Comparison of ENCODE assay signal across 1 cellular context in the genomic region with DNA sequence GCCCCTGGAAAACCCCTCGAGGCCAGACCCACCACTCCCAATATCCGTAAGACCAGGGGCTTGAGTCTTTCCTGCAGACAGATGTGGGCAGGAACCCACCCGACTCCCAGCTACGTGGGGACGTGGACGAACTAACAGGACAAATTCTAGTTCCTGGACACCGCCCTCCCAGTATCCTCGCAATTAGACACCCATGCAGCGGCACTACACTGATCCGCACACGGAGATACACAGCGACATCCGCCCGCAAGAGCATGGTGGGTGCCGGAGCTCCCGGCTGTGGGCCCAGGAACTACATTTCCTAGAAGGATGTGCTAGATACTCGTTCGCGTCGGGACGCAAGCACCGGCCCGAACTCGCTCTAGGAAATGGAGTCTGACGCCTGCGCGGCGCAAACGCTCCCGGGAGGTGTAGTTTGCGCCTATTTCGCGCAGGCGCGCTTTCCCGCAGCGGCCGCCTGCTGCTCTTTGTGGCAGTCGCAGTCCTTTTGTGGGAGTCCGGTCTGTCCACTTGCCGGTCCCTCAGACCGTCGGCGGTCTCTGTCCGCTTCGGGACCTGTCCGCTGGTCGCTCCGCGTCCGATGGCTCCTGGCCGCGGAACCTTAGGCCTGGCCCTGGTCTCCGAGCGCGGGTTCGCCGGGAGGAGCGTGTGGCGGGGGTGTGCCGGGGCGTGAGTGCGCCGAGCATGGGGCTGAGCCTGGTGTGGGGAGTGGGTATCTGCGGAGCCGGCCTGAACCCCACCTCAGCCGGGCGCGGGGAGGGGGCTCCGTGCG.
TF ChIP-seq lines count a peak whose summit lies in the region.

ZNF74 (plus strand) TSS at position 447 of the 772 bp plus-strand sequence. CDS start 478 bp downstream, outside the sequence.

TF ChIP-seq in K562, 482 proteins besides CTCF, POLR2A, EP300 and RAD21 (continued from another document and continues in another):
- TF ChIP-seq, protein P1, sequence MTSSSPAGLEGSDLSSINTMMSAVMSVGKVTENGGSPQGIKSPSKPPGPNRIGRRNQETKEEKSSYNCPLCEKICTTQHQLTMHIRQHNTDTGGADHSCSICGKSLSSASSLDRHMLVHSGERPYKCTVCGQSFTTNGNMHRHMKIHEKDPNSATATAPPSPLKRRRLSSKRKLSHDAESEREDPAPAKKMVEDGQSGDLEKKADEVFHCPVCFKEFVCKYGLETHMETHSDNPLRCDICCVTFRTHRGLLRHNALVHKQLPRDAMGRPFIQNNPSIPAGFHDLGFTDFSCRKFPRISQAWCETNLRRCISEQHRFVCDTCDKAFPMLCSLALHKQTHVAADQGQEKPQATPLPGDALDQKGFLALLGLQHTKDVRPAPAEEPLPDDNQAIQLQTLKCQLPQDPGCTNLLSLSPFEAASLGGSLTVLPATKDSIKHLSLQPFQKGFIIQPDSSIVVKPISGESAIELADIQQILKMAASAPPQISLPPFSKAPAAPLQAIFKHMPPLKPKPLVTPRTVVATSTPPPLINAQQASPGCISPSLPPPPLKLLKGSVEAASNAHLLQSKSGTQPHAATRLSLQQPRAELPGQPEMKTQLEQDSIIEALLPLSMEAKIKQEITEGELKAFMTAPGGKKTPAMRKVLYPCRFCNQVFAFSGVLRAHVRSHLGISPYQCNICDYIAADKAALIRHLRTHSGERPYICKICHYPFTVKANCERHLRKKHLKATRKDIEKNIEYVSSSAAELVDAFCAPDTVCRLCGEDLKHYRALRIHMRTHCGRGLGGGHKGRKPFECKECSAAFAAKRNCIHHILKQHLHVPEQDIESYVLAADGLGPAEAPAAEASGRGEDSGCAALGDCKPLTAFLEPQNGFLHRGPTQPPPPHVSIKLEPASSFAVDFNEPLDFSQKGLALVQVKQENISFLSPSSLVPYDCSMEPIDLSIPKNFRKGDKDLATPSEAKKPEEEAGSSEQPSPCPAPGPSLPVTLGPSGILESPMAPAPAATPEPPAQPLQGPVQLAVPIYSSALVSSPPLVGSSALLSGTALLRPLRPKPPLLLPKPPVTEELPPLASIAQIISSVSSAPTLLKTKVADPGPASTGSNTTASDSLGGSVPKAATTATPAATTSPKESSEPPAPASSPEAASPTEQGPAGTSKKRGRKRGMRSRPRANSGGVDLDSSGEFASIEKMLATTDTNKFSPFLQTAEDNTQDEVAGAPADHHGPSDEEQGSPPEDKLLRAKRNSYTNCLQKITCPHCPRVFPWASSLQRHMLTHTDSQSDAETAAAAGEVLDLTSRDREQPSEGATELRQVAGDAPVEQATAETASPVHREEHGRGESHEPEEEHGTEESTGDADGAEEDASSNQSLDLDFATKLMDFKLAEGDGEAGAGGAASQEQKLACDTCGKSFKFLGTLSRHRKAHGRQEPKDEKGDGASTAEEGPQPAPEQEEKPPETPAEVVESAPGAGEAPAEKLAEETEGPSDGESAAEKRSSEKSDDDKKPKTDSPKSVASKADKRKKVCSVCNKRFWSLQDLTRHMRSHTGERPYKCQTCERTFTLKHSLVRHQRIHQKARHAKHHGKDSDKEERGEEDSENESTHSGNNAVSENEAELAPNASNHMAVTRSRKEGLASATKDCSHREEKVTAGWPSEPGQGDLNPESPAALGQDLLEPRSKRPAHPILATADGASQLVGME (CRISPR knock-in tag; IDR thresholded peaks at IDR 0.05): peak; percentile 84; the same call in 1 of the 2 replicates
- no peak for TF ChIP-seq U2AF1 (optimal IDR thresholded peaks at IDR 0.05; ENCODE audit: low read depth, low read length)
- TF ChIP-seq RNF219 (CRISPR knock-in tag; IDR thresholded peaks at IDR 0.05): peak; percentile 27; the same call in 1 of the 2 replicates
- no peak for TF ChIP-seq MAX (CRISPR knock-in tag; IDR thresholded peaks at IDR 0.05)
- TF ChIP-seq, protein P2, sequence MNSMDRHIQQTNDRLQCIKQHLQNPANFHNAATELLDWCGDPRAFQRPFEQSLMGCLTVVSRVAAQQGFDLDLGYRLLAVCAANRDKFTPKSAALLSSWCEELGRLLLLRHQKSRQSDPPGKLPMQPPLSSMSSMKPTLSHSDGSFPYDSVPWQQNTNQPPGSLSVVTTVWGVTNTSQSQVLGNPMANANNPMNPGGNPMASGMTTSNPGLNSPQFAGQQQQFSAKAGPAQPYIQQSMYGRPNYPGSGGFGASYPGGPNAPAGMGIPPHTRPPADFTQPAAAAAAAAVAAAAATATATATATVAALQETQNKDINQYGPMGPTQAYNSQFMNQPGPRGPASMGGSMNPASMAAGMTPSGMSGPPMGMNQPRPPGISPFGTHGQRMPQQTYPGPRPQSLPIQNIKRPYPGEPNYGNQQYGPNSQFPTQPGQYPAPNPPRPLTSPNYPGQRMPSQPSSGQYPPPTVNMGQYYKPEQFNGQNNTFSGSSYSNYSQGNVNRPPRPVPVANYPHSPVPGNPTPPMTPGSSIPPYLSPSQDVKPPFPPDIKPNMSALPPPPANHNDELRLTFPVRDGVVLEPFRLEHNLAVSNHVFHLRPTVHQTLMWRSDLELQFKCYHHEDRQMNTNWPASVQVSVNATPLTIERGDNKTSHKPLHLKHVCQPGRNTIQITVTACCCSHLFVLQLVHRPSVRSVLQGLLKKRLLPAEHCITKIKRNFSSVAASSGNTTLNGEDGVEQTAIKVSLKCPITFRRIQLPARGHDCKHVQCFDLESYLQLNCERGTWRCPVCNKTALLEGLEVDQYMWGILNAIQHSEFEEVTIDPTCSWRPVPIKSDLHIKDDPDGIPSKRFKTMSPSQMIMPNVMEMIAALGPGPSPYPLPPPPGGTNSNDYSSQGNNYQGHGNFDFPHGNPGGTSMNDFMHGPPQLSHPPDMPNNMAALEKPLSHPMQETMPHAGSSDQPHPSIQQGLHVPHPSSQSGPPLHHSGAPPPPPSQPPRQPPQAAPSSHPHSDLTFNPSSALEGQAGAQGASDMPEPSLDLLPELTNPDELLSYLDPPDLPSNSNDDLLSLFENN (IDR thresholded peaks at IDR 0.05; ENCODE audit: low read depth in 2 of 2, low read length in 2 of 2): peak in 1 of 2 experiments; percentile 61; a peak in 2 of 4 replicates
- no peak for TF ChIP-seq PTBP1 (IDR thresholded peaks at IDR 0.05; ENCODE audit: low read depth, low read length)
- TF ChIP-seq SNIP1 (IDR thresholded peaks at IDR 0.05; ENCODE audit: low read depth): no peak
- TF ChIP-seq ZNF707 (CRISPR knock-in tag; conservative IDR thresholded peaks at IDR 0.05): no peak
- TF ChIP-seq, protein P3, sequence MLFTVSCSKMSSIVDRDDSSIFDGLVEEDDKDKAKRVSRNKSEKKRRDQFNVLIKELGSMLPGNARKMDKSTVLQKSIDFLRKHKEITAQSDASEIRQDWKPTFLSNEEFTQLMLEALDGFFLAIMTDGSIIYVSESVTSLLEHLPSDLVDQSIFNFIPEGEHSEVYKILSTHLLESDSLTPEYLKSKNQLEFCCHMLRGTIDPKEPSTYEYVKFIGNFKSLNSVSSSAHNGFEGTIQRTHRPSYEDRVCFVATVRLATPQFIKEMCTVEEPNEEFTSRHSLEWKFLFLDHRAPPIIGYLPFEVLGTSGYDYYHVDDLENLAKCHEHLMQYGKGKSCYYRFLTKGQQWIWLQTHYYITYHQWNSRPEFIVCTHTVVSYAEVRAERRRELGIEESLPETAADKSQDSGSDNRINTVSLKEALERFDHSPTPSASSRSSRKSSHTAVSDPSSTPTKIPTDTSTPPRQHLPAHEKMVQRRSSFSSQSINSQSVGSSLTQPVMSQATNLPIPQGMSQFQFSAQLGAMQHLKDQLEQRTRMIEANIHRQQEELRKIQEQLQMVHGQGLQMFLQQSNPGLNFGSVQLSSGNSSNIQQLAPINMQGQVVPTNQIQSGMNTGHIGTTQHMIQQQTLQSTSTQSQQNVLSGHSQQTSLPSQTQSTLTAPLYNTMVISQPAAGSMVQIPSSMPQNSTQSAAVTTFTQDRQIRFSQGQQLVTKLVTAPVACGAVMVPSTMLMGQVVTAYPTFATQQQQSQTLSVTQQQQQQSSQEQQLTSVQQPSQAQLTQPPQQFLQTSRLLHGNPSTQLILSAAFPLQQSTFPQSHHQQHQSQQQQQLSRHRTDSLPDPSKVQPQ (CRISPR knock-in tag; IDR thresholded peaks at IDR 0.05; ENCODE audit: borderline replicate concordance): 0 out of 2 replicates have a peak, but pooled peaks have one; percentile 5
- TF ChIP-seq, protein P4, sequence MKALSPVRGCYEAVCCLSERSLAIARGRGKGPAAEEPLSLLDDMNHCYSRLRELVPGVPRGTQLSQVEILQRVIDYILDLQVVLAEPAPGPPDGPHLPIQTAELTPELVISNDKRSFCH (CRISPR knock-in tag; IDR thresholded peaks at IDR 0.05): no peak
- TF ChIP-seq, protein P4 (tag; IDR thresholded peaks at IDR 0.05): peak; percentile 89
- TF ChIP-seq NFXL1 (CRISPR knock-in tag; IDR thresholded peaks at IDR 0.05): no peak; the same call in 1 of the 2 replicates
- no peak; a peak in 2 of 4 replicates for TF ChIP-seq KDM4B (IDR thresholded peaks at IDR 0.05; ENCODE audit: borderline replicate concordance in 2 of 2, low read depth in 1 of 2)
- peak; percentile 77 for TF ChIP-seq BRD4 (IDR thresholded peaks at IDR 0.05)
- TF ChIP-seq ZBTB7A (IDR thresholded peaks at IDR 0.05; ENCODE audit: borderline replicate concordance, control insufficient read depth, low read depth, low read length): 0 out of 2 replicates have a peak, but pooled peaks have one; percentile 70
- TF ChIP-seq MLLT1 (IDR thresholded peaks at IDR 0.05): no peak
- TF ChIP-seq CAMTA2 (CRISPR knock-in tag; conservative IDR thresholded peaks at IDR 0.05): peak; percentile 86; the same call in 1 of the 2 replicates
- TF ChIP-seq TEAD1 (CRISPR knock-in tag; IDR thresholded peaks at IDR 0.05): peak in 1 of 2 experiments; percentile 69; a peak in 2 of 4 replicates
- TF ChIP-seq, protein P5, sequence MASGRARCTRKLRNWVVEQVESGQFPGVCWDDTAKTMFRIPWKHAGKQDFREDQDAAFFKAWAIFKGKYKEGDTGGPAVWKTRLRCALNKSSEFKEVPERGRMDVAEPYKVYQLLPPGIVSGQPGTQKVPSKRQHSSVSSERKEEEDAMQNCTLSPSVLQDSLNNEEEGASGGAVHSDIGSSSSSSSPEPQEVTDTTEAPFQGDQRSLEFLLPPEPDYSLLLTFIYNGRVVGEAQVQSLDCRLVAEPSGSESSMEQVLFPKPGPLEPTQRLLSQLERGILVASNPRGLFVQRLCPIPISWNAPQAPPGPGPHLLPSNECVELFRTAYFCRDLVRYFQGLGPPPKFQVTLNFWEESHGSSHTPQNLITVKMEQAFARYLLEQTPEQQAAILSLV (tag; IDR thresholded peaks at IDR 0.05): 0 out of 2 replicates have a peak, but pooled peaks have one; percentile 4
- no peak for TF ChIP-seq CBX1 (IDR thresholded peaks at IDR 0.05; ENCODE audit: low read depth)
- TF ChIP-seq ZNF165 (CRISPR knock-in tag; IDR thresholded peaks at IDR 0.05; ENCODE audit: borderline replicate concordance): 0 out of 2 replicates have a peak, but pooled peaks have one; percentile 73
- TF ChIP-seq, protein P6, sequence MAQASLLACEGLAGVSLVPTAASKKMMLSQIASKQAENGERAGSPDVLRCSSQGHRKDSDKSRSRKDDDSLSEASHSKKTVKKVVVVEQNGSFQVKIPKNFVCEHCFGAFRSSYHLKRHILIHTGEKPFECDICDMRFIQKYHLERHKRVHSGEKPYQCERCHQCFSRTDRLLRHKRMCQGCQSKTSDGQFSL (CRISPR knock-in tag; IDR thresholded peaks at IDR 0.05): no peak
- TF ChIP-seq, protein P6 (tag; IDR thresholded peaks at IDR 0.05): no peak; a peak in 1 of 4 replicates
- no peak for TF ChIP-seq RBM25 (IDR thresholded peaks at IDR 0.05; ENCODE audit: low read depth, low read length, severe bottlenecking)
- peak; percentile 43 for TF ChIP-seq MAFK (IDR thresholded peaks at IDR 0.05; ENCODE audit: low read length)
- no peak for TF ChIP-seq ZNF347 (CRISPR knock-in tag; IDR thresholded peaks at IDR 0.05; ENCODE audit: low read depth)
- TF ChIP-seq ZNF436 (CRISPR knock-in tag; IDR thresholded peaks at IDR 0.05): 0 out of 2 replicates have a peak, but pooled peaks have one; percentile 43
- TF ChIP-seq, protein P7, sequence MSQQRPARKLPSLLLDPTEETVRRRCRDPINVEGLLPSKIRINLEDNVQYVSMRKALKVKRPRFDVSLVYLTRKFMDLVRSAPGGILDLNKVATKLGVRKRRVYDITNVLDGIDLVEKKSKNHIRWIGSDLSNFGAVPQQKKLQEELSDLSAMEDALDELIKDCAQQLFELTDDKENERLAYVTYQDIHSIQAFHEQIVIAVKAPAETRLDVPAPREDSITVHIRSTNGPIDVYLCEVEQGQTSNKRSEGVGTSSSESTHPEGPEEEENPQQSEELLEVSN (IDR thresholded peaks at IDR 0.05; ENCODE audit: borderline replicate concordance in 1 of 2, extremely low read depth in 1 of 2, insufficient read depth in 1 of 2, insufficient read length in 1 of 2, low read depth in 1 of 2, low read length in 1 of 2, poor library complexity in 1 of 2, severe bottlenecking in 1 of 2): peak; percentile 74 to 82
- no peak for TF ChIP-seq CBFA2T3 (IDR thresholded peaks at IDR 0.05)
- no peak; the same call in 1 of the 2 replicates for TF ChIP-seq HSF4 (CRISPR knock-in tag; IDR thresholded peaks at IDR 0.05; ENCODE audit: borderline replicate concordance)
- peak; percentile 74 for TF ChIP-seq ZC3H11A (IDR thresholded peaks at IDR 0.05; ENCODE audit: low read depth, low read length)
- no peak for TF ChIP-seq LARP7 (IDR thresholded peaks at IDR 0.05)
- no peak for TF ChIP-seq CREBBP (IDR thresholded peaks at IDR 0.05; ENCODE audit: low read depth, low read length)
